Comparison of ENCODE assay signal across 24 cellular contexts in the genomic region with DNA sequence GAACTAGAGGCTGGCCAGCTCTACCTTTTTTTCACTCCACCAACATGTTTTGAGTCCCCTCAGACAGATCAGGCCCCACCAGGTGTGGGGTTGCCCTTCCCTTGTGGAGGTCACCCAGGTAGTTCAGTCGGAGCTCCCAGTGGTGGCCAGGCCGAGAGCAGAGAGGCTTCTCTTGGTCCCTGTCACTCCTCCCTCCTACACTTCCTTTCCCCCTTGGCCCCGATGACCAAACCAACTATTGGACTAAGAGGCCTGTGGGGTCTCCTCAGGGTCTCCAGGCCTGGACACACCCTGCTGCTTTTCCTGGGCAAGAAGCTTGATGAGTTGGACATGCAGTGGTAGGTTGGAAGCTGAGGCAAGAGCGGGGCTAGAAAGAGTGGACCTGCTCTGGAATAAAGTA.
DNase-seq lines count a peak whose midpoint lies in the region; ATAC-seq and TF ChIP-seq lines count a peak whose summit lies in the region.
"Had no signal": no experiment of that assay in that cellular context is flagged by ENCODE, and none has a peak within 500 bp of the region (broad histone marks: within the 10 kb centered on the region; RNA-seq: fewer than 3 reads in every experiment).

No MANE protein-coding gene starts in this region.

- H3K4me1 ChIP-seq in right atrium auricular region: no peaks in the 10 kb centered on the region
- H3K4me1 ChIP-seq: A549; BLaER1 treated with 17β-estradiol and CSF1 and Interleukin-3, amounts not matched to agents 10 nM and 100 nM had no signal

- peaks cover 0 to under 1% (median 0%) of the 10 kb centered on the region in 3 donors for H3K27me3 Mint-ChIP-seq in CD14-positive monocyte (ENCODE audit: low read depth in 3 of 3)
- H3K27me3 Mint-ChIP-seq in chondrocyte (ENCODE audit: low read depth): no peaks in the 10 kb centered on the region
- H3K27me3 Mint-ChIP-seq: B cell; CD4-positive, alpha-beta memory T cell; CD4-positive, CD25-positive, alpha-beta regulatory T cell; CD8-positive, alpha-beta memory T cell had no signal

- H3K4me3 ChIP-seq in right atrium auricular region: no peak overlapping the region
- H3K4me3 ChIP-seq: A549; BLaER1 treated with 17β-estradiol and CSF1 and Interleukin-3, amounts not matched to agents 10 nM and 100 nM; GM12878 had no signal

- H3K9me3 Mint-ChIP-seq in CD14-positive monocyte: peaks cover 66 to 91% (median 83%) of the 10 kb centered on the region in 7 donors
- H3K9me3 Mint-ChIP-seq in chondrocyte (ENCODE audit: low read depth): peaks cover 57% of the 10 kb centered on the region

- H3K4me1 Mint-ChIP-seq in CD14-positive monocyte (no peaks in the 10 kb centered on the region), chondrocyte (ENCODE audit: low read depth) (no peaks in the 10 kb centered on the region)
- H3K4me1 Mint-ChIP-seq: B cell; CD4-positive, alpha-beta memory T cell; CD4-positive, CD25-positive, alpha-beta regulatory T cell; CD8-positive, alpha-beta memory T cell had no signal

- H3K27ac ChIP-seq in right atrium auricular region: no peak overlapping the region
- H3K27ac ChIP-seq: 22Rv1; A549; BLaER1 treated with 17β-estradiol and CSF1 and Interleukin-3, amounts not matched to agents 10 nM and 100 nM; C4-2B had no signal

- H3K9me3 ChIP-seq in right atrium auricular region: no peaks in the 10 kb centered on the region

- H3K4me3 Mint-ChIP-seq in CD14-positive monocyte: no peak overlapping the region
- no peak overlapping the region for H3K4me3 Mint-ChIP-seq in chondrocyte (ENCODE audit: unreplicated experiment)
- H3K4me3 Mint-ChIP-seq: B cell; CD4-positive, alpha-beta memory T cell; CD4-positive, CD25-positive, alpha-beta regulatory T cell; CD8-positive, alpha-beta memory T cell had no signal

- H3K27ac Mint-ChIP-seq in CD14-positive monocyte: no peak overlapping the region
- no peak overlapping the region for H3K27ac Mint-ChIP-seq in chondrocyte (ENCODE audit: unreplicated experiment)
- H3K27ac Mint-ChIP-seq: B cell; CD4-positive, alpha-beta memory T cell; CD4-positive, CD25-positive, alpha-beta regulatory T cell; CD8-positive, alpha-beta memory T cell had no signal

- no peaks in the 10 kb centered on the region for H3K27me3 ChIP-seq in right atrium auricular region
- H3K27me3 ChIP-seq: BLaER1 treated with 17β-estradiol and CSF1 and Interleukin-3, amounts not matched to agents 10 nM and 100 nM had no signal

- DNase-seq in CD14-positive monocyte (ENCODE audit: low spot score) (peak; percentile 41), chondrocyte (ENCODE audit: low spot score) (peak; percentile 66), posterior vena cava (ENCODE audit: low spot score) (peak; percentile 45), mucosa of gallbladder (ENCODE audit: low spot score) (no peak), right atrium auricular region (ENCODE audit: low spot score) (no peak)
- DNase-seq: AML-193; CD4-positive, CD25-positive, alpha-beta regulatory T cell; CD8-positive, alpha-beta memory T cell; COR-L47; DMS 273 treated with DMSO at 0.1 percent for 48 hours; DMS153; DMS53; DMS79; DND-41; EL; GDM1 had no signal

- H3K36me3 Mint-ChIP-seq in CD14-positive monocyte (no peaks in the 10 kb centered on the region), chondrocyte (ENCODE audit: low read depth) (no peaks in the 10 kb centered on the region)
- H3K36me3 Mint-ChIP-seq: CD4-positive, CD25-positive, alpha-beta regulatory T cell; CD8-positive, alpha-beta memory T cell had no signal

- intact Hi-C loops in CD14-positive monocyte (cut with micrococcal nuclease): no loop called here
- intact Hi-C loops in posterior vena cava (cut with DNase I): no loop called here

- no peaks in the 10 kb centered on the region for H3K36me3 ChIP-seq in right atrium auricular region
- H3K36me3 ChIP-seq: BLaER1 treated with 17β-estradiol and CSF1 and Interleukin-3, amounts not matched to agents 10 nM and 100 nM had no signal

- TF ChIP-seq CTCF in CD14-positive monocyte (IDR thresholded peaks at IDR 0.05): no peak
- no peak for TF ChIP-seq CTCF in chondrocyte (IDR thresholded peaks at IDR 0.05)
- no peak for TF ChIP-seq CTCF in right atrium auricular region (IDR thresholded peaks at IDR 0.05)

- no peak for ATAC-seq in HG03439 (IDR thresholded peaks at IDR 0.05; ENCODE audit: unreplicated experiment)
- ATAC-seq: A549, GM12878 had no signal

Comparison
In these comparisons a context has a peak if more than half of its experiments do, and no peak if none do; other contexts are left out.
1. DNase-seq: peak in CD14-positive monocyte (single experiment), chondrocyte (single experiment) and posterior vena cava (single experiment); none in mucosa of gallbladder (single experiment) and right atrium auricular region (single experiment).